Comparison of ENCODE assay signal across 8 cellular contexts in the genomic region with DNA sequence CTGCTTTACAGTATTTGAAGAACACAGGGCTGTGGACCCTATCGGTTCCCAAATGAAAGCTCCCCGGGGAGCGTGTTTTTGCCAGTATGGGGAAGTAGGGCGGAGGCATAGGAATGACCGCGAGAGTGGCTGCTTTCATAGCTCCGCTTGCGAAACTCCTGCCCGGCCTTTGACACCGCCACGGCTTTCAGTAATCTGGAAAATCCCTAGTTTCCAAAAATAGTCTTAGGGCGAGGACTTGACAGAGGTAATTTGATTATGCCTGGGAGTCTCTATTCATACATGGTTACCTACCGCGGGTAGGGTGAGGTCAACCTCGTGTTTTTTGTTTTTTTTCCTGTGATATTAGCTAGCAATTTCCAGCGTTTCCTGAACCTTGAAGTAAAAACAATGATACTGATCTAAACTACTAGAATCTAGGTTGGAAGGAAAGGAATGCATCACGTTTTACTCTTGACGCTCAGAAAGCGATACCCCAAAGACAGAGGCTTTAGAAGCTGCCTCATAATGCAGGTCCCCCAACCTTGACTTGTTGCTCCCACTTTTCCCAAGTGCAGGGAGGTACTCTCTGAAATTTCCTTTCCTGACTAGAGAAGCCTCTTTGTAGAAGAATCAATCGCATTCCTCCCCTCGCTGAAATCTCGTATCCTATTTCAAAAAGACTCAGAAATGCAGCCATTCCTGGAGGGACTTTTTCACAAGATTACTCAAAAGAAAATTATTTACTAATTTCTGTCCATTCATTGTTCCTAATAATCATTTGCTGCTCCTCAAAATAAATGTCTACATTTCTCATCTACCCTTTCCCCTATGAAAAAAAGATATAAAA.
A peak's percentile ranks its signal among the peaks of the same experiment; 100 is the strongest.
DNase-seq lines count a peak whose midpoint lies in the region; ATAC-seq and TF ChIP-seq lines count a peak whose summit lies in the region.

No MANE protein-coding gene starts in this region.

- no peaks in the 10 kb centered on the region for H3K27me3 Mint-ChIP-seq in memory B cell

- DNase-seq in ACHN (peak; percentile 78), NCI-H2029 (lab: John Stamatoyannopoulos, UW) (peak; percentile 55), WERI-Rb-1 (peak; percentile 66), memory B cell (ENCODE audit: low spot score in 2 of 2) (peak in 1 of 2 donors; percentile 76)
- DNase-seq in effector CD8-positive, alpha-beta T cell (lab: John Stamatoyannopoulos, UW): peak; percentile 59
- peak; percentile 36 for DNase-seq in stimulated activated CD8-positive, alpha-beta memory T cell treated with anti-CD3 and anti-CD28 coated beads, Interleukin-4, amount 100 ng/mL, for 1 hour (ENCODE audit: low read depth in 2 of 2, low spot score in 1 of 2)

- in situ Hi-C loops in ACHN (cut with HindIII; ENCODE audit: low pct_ligation_motif_present, low pct_unique_long_range_greater_than_20kb, low sequenced_read_pairs): no loop called here

- H3K36me3 ChIP-seq in WERI-Rb-1: peaks cover 40% of the 10 kb centered on the region

- peak overlapping the region; percentile 97 for H3K4me3 Mint-ChIP-seq in memory B cell

- TF ChIP-seq CTCF in WERI-Rb-1 (IDR thresholded peaks at IDR 0.05; ENCODE audit: low read depth, low read length): no peak

- peak; percentile 30 for ATAC-seq in GM18498 (IDR thresholded peaks at IDR 0.05; ENCODE audit: unreplicated experiment)
- peak; percentile 36 for ATAC-seq in HG02943 (IDR thresholded peaks at IDR 0.05; ENCODE audit: low read depth, unreplicated experiment)
- peak; percentile 50 for ATAC-seq in memory B cell (ENCODE audit: low read depth)

- H3K9me3 Mint-ChIP-seq in memory B cell: no peaks in the 10 kb centered on the region

- H3K9me3 ChIP-seq in WERI-Rb-1 (ENCODE audit: severe bottlenecking): no peaks in the 10 kb centered on the region

- H3K36me3 Mint-ChIP-seq in memory B cell: peaks cover 19% of the 10 kb centered on the region

- H3K27me3 ChIP-seq in WERI-Rb-1 (ENCODE audit: insufficient read depth, low read depth, severe bottlenecking): no peaks in the 10 kb centered on the region

- peak overlapping the region; percentile 100 for H3K4me3 ChIP-seq in WERI-Rb-1 (ENCODE audit: low read depth, low read length)

- H3K4me1 Mint-ChIP-seq in memory B cell: peaks cover 25% of the 10 kb centered on the region

- H3K27ac ChIP-seq in WERI-Rb-1: peak overlapping the region; percentile 96

- H3K27ac Mint-ChIP-seq in memory B cell: peak overlapping the region; percentile 99
